Comparison of ENCODE assay signal across 17 cellular contexts in the genomic region with DNA sequence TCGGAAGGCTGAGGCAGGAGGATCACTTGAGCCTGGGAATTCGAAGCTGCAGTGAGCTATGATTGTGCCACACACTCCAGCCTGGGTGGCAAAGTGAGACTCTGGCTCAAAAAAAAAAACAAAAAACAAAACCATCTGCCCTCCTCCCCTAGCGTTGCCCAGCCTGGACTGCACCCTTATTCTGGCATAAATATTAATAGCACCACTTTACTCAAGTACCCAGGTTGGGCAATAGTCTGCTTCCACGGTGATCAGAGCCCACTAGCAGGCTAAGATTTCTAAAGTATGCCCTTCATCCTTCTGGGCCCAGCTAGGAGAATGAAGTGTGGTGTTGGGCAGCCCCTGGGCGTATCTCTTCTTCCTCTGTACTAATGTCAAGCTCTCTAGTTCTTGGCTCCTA. TPM values are rescaled to one million over a fixed set of nuclear protein-coding genes. Genes with fewer than 3 reads are reported as not detected.
DNase-seq lines count a peak whose midpoint lies in the region; ATAC-seq and TF ChIP-seq lines count a peak whose summit lies in the region.
"Had no signal": no experiment of that assay in that cellular context is flagged by ENCODE, and none has a peak within 500 bp of the region (broad histone marks: within the 10 kb centered on the region; RNA-seq: fewer than 3 reads in every experiment).

No MANE protein-coding gene starts in this region.

- TF ChIP-seq EP300 in gastroesophageal sphincter (IDR thresholded peaks at IDR 0.05): no peak

- H3K4me1 Mint-ChIP-seq in natural killer cell (peaks cover 32 to 44% of the 10 kb centered on the region in 2 donors), neural progenitor cell (peaks cover 20% of the 10 kb centered on the region)
- H3K4me1 Mint-ChIP-seq in natural killer cell treated with Interleukin-12 subunit alpha and Interleukin-12 subunit beta and Interleukin-15 and Interleukin-18, amount 100 ng/mL, for 72 hours (ENCODE audit: low read depth in 2 of 2): peaks cover 13 to 37% of the 10 kb centered on the region in 2 donors
- H3K4me1 Mint-ChIP-seq: CD4-positive, alpha-beta memory T cell had no signal

- DNase-seq in natural killer cell: no peak
- DNase-seq in natural killer cell treated with Interleukin-12 subunit alpha and Interleukin-12 subunit beta and Interleukin-15 and Interleukin-18, amount 100 ng/mL, for 72 hours (ENCODE audit: low spot score): no peak
- no peak for DNase-seq in neural progenitor cell (ENCODE audit: low spot score)
- no peak for DNase-seq in cerebellar cortex (ENCODE audit: low spot score)
- DNase-seq in activated CD4-positive, alpha-beta T cell treated with anti-CD3 and anti-CD28 coated beads, Interleukin-2, amount 50 U/mL, for 1 hour: no peak
- no peak for DNase-seq in SIG-M5 treated with dmso at 0.1 percent for 504 hours (lab: John Stamatoyannopoulos, UW; ENCODE audit: unreplicated experiment)
- DNase-seq in SW 1271 (lab: John Stamatoyannopoulos, UW): no peak
- DNase-seq: ACHN; caudate nucleus; CD4-positive, alpha-beta memory T cell; effector memory CD4-positive, alpha-beta T cell; kidney glomerular epithelial cell; NCI-H226 had no signal

- 69 to 88% methylated on average over 2 to 3 of the region's 5 CpGs for WGBS in gastroesophageal sphincter (ENCODE audit: low coverage in 1 of 2), 2 donors

- H3K4me2 ChIP-seq in neural progenitor cell: no peak overlapping the region

- no peaks in the 10 kb centered on the region for H3K9me3 Mint-ChIP-seq in natural killer cell
- no peaks in the 10 kb centered on the region for H3K9me3 Mint-ChIP-seq in natural killer cell treated with Interleukin-12 subunit alpha and Interleukin-12 subunit beta and Interleukin-15 and Interleukin-18, amount 100 ng/mL, for 72 hours
- H3K9me3 Mint-ChIP-seq in neural progenitor cell: no peaks in the 10 kb centered on the region
- H3K9me3 Mint-ChIP-seq: activated T-helper 1 cell treated with anti-CD3 and anti-CD28 coated beads, Interleukin-12 subunit alpha, Interleukin-12 subunit beta, Interleukin-2, Interleukin-4 antibody, amounts not matched to agents 30 ng/mL and 10 ng/mL and 1 ng/mL, durations not matched to agents 14 hours and 24 hours and 36 hours; CD4-positive, alpha-beta memory T cell; WTC11 had no signal

- TF ChIP-seq CTCF in natural killer cell (IDR thresholded peaks at IDR 0.05): no peak
- no peak for TF ChIP-seq CTCF in gastroesophageal sphincter (IDR thresholded peaks at IDR 0.05)
- no peak for TF ChIP-seq CTCF in neural progenitor cell (IDR thresholded peaks at IDR 0.05)

- H3K27ac Mint-ChIP-seq in natural killer cell: peak overlapping the region; percentile 80 to 93
- peak overlapping the region in 1 of 2 donors; percentile 59 for H3K27ac Mint-ChIP-seq in natural killer cell treated with Interleukin-12 subunit alpha and Interleukin-12 subunit beta and Interleukin-15 and Interleukin-18, amount 100 ng/mL, for 72 hours
- peak overlapping the region; percentile 64 for H3K27ac Mint-ChIP-seq in neural progenitor cell
- H3K27ac Mint-ChIP-seq: activated T-helper 1 cell treated with anti-CD3 and anti-CD28 coated beads, Interleukin-12 subunit alpha, Interleukin-12 subunit beta, Interleukin-2, Interleukin-4 antibody, amounts not matched to agents 30 ng/mL and 10 ng/mL and 1 ng/mL, durations not matched to agents 14 hours and 24 hours and 36 hours; CD4-positive, alpha-beta memory T cell; WTC11 had no signal

- no peaks in the 10 kb centered on the region for H3F3A ChIP-seq in neural progenitor cell (ENCODE audit: low read depth)

- H3K36me3 ChIP-seq in gastroesophageal sphincter (peaks cover 0 to 51% of the 10 kb centered on the region in 2 donors), neural progenitor cell (no peaks in the 10 kb centered on the region)

- H3K4me3 ChIP-seq in gastroesophageal sphincter (no peak overlapping the region), neural progenitor cell (no peak overlapping the region)

- H3K9ac ChIP-seq in neural progenitor cell: no peak overlapping the region

- H3K27ac ChIP-seq in gastroesophageal sphincter: no peak overlapping the region
- no peak overlapping the region for H3K27ac ChIP-seq in neural progenitor cell

- H3K4me1 ChIP-seq in gastroesophageal sphincter: no peaks in the 10 kb centered on the region
- no peaks in the 10 kb centered on the region for H3K4me1 ChIP-seq in neural progenitor cell

- no peak overlapping the region for H3K4me3 Mint-ChIP-seq in natural killer cell
- H3K4me3 Mint-ChIP-seq in natural killer cell treated with Interleukin-12 subunit alpha and Interleukin-12 subunit beta and Interleukin-15 and Interleukin-18, amount 100 ng/mL, for 72 hours: no peak overlapping the region
- no peak overlapping the region for H3K4me3 Mint-ChIP-seq in neural progenitor cell
- H3K4me3 Mint-ChIP-seq: activated T-helper 1 cell treated with anti-CD3 and anti-CD28 coated beads, Interleukin-12 subunit alpha, Interleukin-12 subunit beta, Interleukin-2, Interleukin-4 antibody, amounts not matched to agents 30 ng/mL and 10 ng/mL and 1 ng/mL, durations not matched to agents 14 hours and 24 hours and 36 hours; CD4-positive, alpha-beta memory T cell; WTC11 had no signal

- H3K27me3 Mint-ChIP-seq in natural killer cell (ENCODE audit: low read depth in 2 of 2): no peaks in the 10 kb centered on the region
- H3K27me3 Mint-ChIP-seq in natural killer cell treated with Interleukin-12 subunit alpha and Interleukin-12 subunit beta and Interleukin-15 and Interleukin-18, amount 100 ng/mL, for 72 hours: no peaks in the 10 kb centered on the region
- H3K27me3 Mint-ChIP-seq in neural progenitor cell (ENCODE audit: insufficient read depth, low read depth): peaks cover 1% of the 10 kb centered on the region
- H3K27me3 Mint-ChIP-seq: CD4-positive, alpha-beta memory T cell had no signal

- peaks cover 4% of the 10 kb centered on the region for H4K20me1 ChIP-seq in neural progenitor cell (ENCODE audit: low read depth)

- H3K36me3 Mint-ChIP-seq in natural killer cell: no peaks in the 10 kb centered on the region
- no peaks in the 10 kb centered on the region for H3K36me3 Mint-ChIP-seq in natural killer cell treated with Interleukin-12 subunit alpha and Interleukin-12 subunit beta and Interleukin-15 and Interleukin-18, amount 100 ng/mL, for 72 hours
- H3K36me3 Mint-ChIP-seq in neural progenitor cell: peaks cover 17% of the 10 kb centered on the region

- H3K9me3 ChIP-seq in gastroesophageal sphincter (no peaks in the 10 kb centered on the region), neural progenitor cell (ENCODE audit: low read depth) (no peaks in the 10 kb centered on the region)

- H3K79me2 ChIP-seq in neural progenitor cell (ENCODE audit: low read depth): no peaks in the 10 kb centered on the region

- H3K27me3 ChIP-seq in gastroesophageal sphincter (no peaks in the 10 kb centered on the region), neural progenitor cell (no peaks in the 10 kb centered on the region)

- intact Hi-C loops in natural killer cell (cut with micrococcal nuclease): no loop called here

- no peak overlapping the region for H2AFZ ChIP-seq in neural progenitor cell (replicated peaks)

- TF ChIP-seq POLR2A in gastroesophageal sphincter (IDR thresholded peaks at IDR 0.05): no peak

- ATAC-seq in natural killer cell (no peak), gastroesophageal sphincter (peak; percentile 35)
- ATAC-seq in natural killer cell treated with Interleukin-12 subunit alpha and Interleukin-12 subunit beta and Interleukin-15 and Interleukin-18, amount 100 ng/mL, for 72 hours: no peak
- ATAC-seq: HCT116, WTC11 had no signal

RNA-seq across cellular contexts. Expression of gene KCTD10, which starts 33.3 kb away (rescaled TPM):
- 100 to 1,000 TPM in 1 of 3 donors, 10 to 100 TPM in 2; 76.0 to 141 (median 79.0) TPM for total RNA-seq in natural killer cell
- 10 to 100 TPM; 49.9 to 92.0 TPM for total RNA-seq in natural killer cell treated with Interleukin-12 subunit alpha and Interleukin-12 subunit beta and Interleukin-15 and Interleukin-18, amount 100 ng/mL, for 72 hours
- 100 to 1,000 TPM in 1 of 4 donors, 10 to 100 TPM in 3; 76.8 to 104 (median 94.5) TPM for total RNA-seq in gastroesophageal sphincter
- 40.9 and 57.5 TPM in 2 replicates for total RNA-seq in neural progenitor cell (ENCODE audit: low replicate concordance)

RNA-seq across cellular contexts. Expression of gene UBE3B, which starts 33.6 kb away (rescaled TPM):
- total RNA-seq in natural killer cell (10 to 100 TPM; 32.2 to 46.7 (median 39.5) TPM), gastroesophageal sphincter (10 to 100 TPM; 45.2 to 63.6 (median 62.8) TPM), neural progenitor cell (ENCODE audit: low replicate concordance) (28.4 and 33.7 TPM in 2 replicates)
- 10 to 100 TPM; 38.9 to 39.2 TPM for total RNA-seq in natural killer cell treated with Interleukin-12 subunit alpha and Interleukin-12 subunit beta and Interleukin-15 and Interleukin-18, amount 100 ng/mL, for 72 hours
